Comparison of ENCODE assay signal across 23 cellular contexts in the genomic region with DNA sequence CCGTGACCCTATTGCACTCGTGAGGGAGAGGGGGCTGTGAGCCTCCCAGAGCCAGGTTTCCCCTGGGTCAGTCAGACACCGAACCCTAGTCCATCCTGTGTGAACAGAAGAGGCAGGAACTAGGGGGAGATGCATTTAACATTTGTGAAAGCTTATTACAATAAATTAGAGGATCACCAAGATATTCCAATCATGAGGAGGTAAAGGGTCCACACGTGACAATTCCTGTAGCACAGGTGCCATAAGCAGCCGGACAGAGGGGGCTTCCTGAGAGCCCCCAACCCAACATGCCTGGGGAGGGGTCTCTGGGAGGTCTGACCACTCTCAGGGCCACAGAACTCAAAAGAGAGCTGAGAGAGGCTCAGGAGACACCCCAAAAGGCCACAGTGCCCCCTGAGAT.
"Had no signal": no experiment of that assay in that cellular context is flagged by ENCODE, and none has a peak within 500 bp of the region (broad histone marks: within the 10 kb centered on the region; RNA-seq: fewer than 3 reads in every experiment).

No MANE protein-coding gene starts in this region.

- DNase-seq: colonic mucosa; cortex of kidney; effector CD8-positive, alpha-beta T cell; effector memory CD8-positive, alpha-beta T cell; endodermal cell; heart left ventricle; immature natural killer cell; islet precursor cell; kidney; kidney glomerular epithelial cell; left colon; left ventricle myocardium superior; lower lobe of right lung; mucosa of descending colon had no signal

- H2AFZ ChIP-seq: hepatocyte had no signal

- H3K36me3 ChIP-seq: colonic mucosa, esophagus muscularis mucosa, gastroesophageal sphincter, heart left ventricle, lower lobe of right lung had no signal

- H3K4me1 Mint-ChIP-seq: immature natural killer cell, mesothelial cell of epicardium had no signal

- H3K9me3 ChIP-seq: colonic mucosa, gastroesophageal sphincter, heart left ventricle, lower lobe of right lung, mucosa of descending colon had no signal

- H3K9me3 Mint-ChIP-seq: dendritic cell treated with granulocyte-macrophage colony-stimulating factor and Interleukin-4, amounts not matched to agents 40 ng/mL and 50 ng/mL, for 4 days; immature natural killer cell; mesothelial cell of epicardium had no signal

- H3K4me2 ChIP-seq: hepatocyte had no signal

- H3K36me3 Mint-ChIP-seq: immature natural killer cell, mesothelial cell of epicardium had no signal

- H3K27ac ChIP-seq: colonic mucosa, esophagus muscularis mucosa, foreskin keratinocyte, gastroesophageal sphincter, heart left ventricle, hepatocyte, lower lobe of right lung had no signal

- ATAC-seq: effector memory CD8-positive, alpha-beta T cell; gastroesophageal sphincter; heart left ventricle; left colon; left lobe of liver; left ventricle myocardium superior; lower lobe of right lung; mucosa of descending colon had no signal

- H3K27ac Mint-ChIP-seq: dendritic cell treated with granulocyte-macrophage colony-stimulating factor and Interleukin-4, amounts not matched to agents 40 ng/mL and 50 ng/mL, for 4 days; effector memory CD8-positive, alpha-beta T cell; endodermal cell; immature natural killer cell; mesothelial cell of epicardium had no signal

- H3K79me2 ChIP-seq: hepatocyte had no signal

- H3K27me3 ChIP-seq: colonic mucosa, esophagus muscularis mucosa, hepatocyte had no signal

- H3K4me1 ChIP-seq: colonic mucosa, esophagus muscularis mucosa, gastroesophageal sphincter, heart left ventricle, lower lobe of right lung had no signal

- H3K27me3 Mint-ChIP-seq: dendritic cell treated with granulocyte-macrophage colony-stimulating factor and Interleukin-4, amounts not matched to agents 40 ng/mL and 50 ng/mL, for 4 days had no signal

- FAIRE-seq: endometrium, frontal cortex, kidney had no signal

- H3K4me3 ChIP-seq: colonic mucosa, esophagus muscularis mucosa, gastroesophageal sphincter, heart left ventricle, hepatocyte, lower lobe of right lung, mucosa of descending colon had no signal

- H3K4me3 Mint-ChIP-seq: dendritic cell treated with granulocyte-macrophage colony-stimulating factor and Interleukin-4, amounts not matched to agents 40 ng/mL and 50 ng/mL, for 4 days; effector memory CD8-positive, alpha-beta T cell; endodermal cell; immature natural killer cell; mesothelial cell of epicardium had no signal
